ENCODE assay signal across 1 cellular context in genomic region chr3:127613406-127613805, GRCh38.
TF ChIP-seq lines count a peak whose summit lies in the region.

No MANE protein-coding gene starts in this region.

TF ChIP-seq in GM12878, 131 proteins besides CTCF, POLR2A, EP300 and RAD21:
- 0 out of 2 replicates have a peak, but pooled peaks have one; percentile 4 for TF ChIP-seq POLR2AphosphoS5 (IDR thresholded peaks at IDR 0.05; ENCODE audit: low read length)
- no peak for TF ChIP-seq ATF7 (IDR thresholded peaks at IDR 0.05; ENCODE audit: low read depth)
- TF ChIP-seq TCF12 (IDR thresholded peaks at IDR 0.05; ENCODE audit: low read depth, low read length), result no peak
- no peak for TF ChIP-seq ZBTB4 (CRISPR knock-in tag; IDR thresholded peaks at IDR 0.05)
- no peak for TF ChIP-seq SIN3A (IDR thresholded peaks at IDR 0.05; ENCODE audit: low read depth, low read length)
